9 cellular contexts compared by ENCODE assay signal in genomic region chr10:43348511-43349312, GRCh38. TPM values are rescaled to one million over a fixed set of nuclear protein-coding genes. Genes with fewer than 3 reads are reported as not detected.
DNase-seq lines count a peak whose midpoint lies in the region; ATAC-seq, FAIRE-seq and TF ChIP-seq lines count a peak whose summit lies in the region.
"Had no signal": no experiment of that assay in that cellular context is flagged by ENCODE, and none has a peak within 500 bp of the region (broad histone marks: within the 10 kb centered on the region; RNA-seq: fewer than 3 reads in every experiment).

No MANE protein-coding gene starts in this region.

- ATAC-seq in HG03342 (IDR thresholded peaks at IDR 0.05; ENCODE audit: unreplicated experiment) (peak; percentile 100), lower lobe of right lung (peak; percentile 97 to 98)

- H3K27ac ChIP-seq in C4-2B (peak overlapping the region; percentile 49; the same call in 1 of the 2 replicates), lower lobe of right lung (no peak overlapping the region)

- no peaks in the 10 kb centered on the region for H3K9me3 Mint-ChIP-seq in activated CD4-positive, alpha-beta T cell treated with anti-CD3 and anti-CD28 coated beads, Interleukin-2, amount 10 ng/mL, durations not matched to agents 7 days and 5 days

- H3K36me3 Mint-ChIP-seq in activated CD4-positive, alpha-beta T cell treated with anti-CD3 and anti-CD28 coated beads, Interleukin-2, amount 10 ng/mL, durations not matched to agents 7 days and 5 days (ENCODE audit: low read depth), result peaks cover 5% of the 10 kb centered on the region
- H3K36me3 Mint-ChIP-seq: activated naive CD8-positive, alpha-beta T cell had no signal

- no peaks in the 10 kb centered on the region for H3K9me3 ChIP-seq in lower lobe of right lung

- POLR2A ChIA-PET in activated CD4-positive, alpha-beta T cell treated with anti-CD3 and anti-CD28 coated beads, Interleukin-2, amount 10 ng/mL, durations not matched to agents 7 days and 5 days (lab: Charles Lee), result no interaction called here

- H3K27me3 ChIP-seq in lower lobe of right lung (ENCODE audit: low read depth), result peaks cover 14% of the 10 kb centered on the region

- peaks cover 5% of the 10 kb centered on the region for H3K4me1 ChIP-seq in lower lobe of right lung

- DNase-seq in GM19239 (ENCODE audit: insufficient read length, low spot score) (peak; percentile 97), NCI-H460 (ENCODE audit: extremely low read depth, low read depth) (peak; percentile 85), dedifferentiated amniotic fluid mesenchymal stem cell (ENCODE audit: extremely low spot score) (peak; percentile 75), lower lobe of right lung (peak; percentile 89)
- peak; percentile 92 for DNase-seq in activated CD4-positive, alpha-beta T cell treated with anti-CD3 and anti-CD28 coated beads, Interleukin-2, amount 10 ng/mL, durations not matched to agents 7 days and 5 days
- peak; percentile 65 for DNase-seq in stimulated activated CD8-positive, alpha-beta memory T cell treated with anti-CD3 and anti-CD28 coated beads, Interleukin-12 subunit alpha, Interleukin-12 subunit beta, amount 100 ng/mL, for 4 hours (ENCODE audit: low read depth)

- FAIRE-seq in GM19239 (lab: Jason Lieb, UNC), result peak; percentile 93

- TF ChIP-seq CTCF in C4-2B (conservative IDR thresholded peaks at IDR 0.05), result peak; percentile 97
- peak; percentile 92 for TF ChIP-seq CTCF in lower lobe of right lung (IDR thresholded peaks at IDR 0.05)

- CTCF ChIA-PET in activated CD4-positive, alpha-beta T cell treated with anti-CD3 and anti-CD28 coated beads, Interleukin-2, amount 10 ng/mL, durations not matched to agents 7 days and 5 days (lab: Charles Lee), result interaction anchor here (0.6 to 2.7 kb wide), 20 partner anchors 9 to 1526 kb away, joined by 3 to 37 read pairs (median 4); partner anchors contain the start of gene RASGEF1A

- intact Hi-C loops in lower lobe of right lung (cut with DNase I), result no loop called here

- H3K4me3 ChIP-seq in lower lobe of right lung, result no peak overlapping the region

- peaks cover 20% of the 10 kb centered on the region for H3K27me3 Mint-ChIP-seq in activated CD4-positive, alpha-beta T cell treated with anti-CD3 and anti-CD28 coated beads, Interleukin-2, amount 10 ng/mL, durations not matched to agents 7 days and 5 days

- H3K36me3 ChIP-seq in lower lobe of right lung, result no peaks in the 10 kb centered on the region

- H3K27ac Mint-ChIP-seq in activated CD4-positive, alpha-beta T cell treated with anti-CD3 and anti-CD28 coated beads, Interleukin-2, amount 10 ng/mL, durations not matched to agents 7 days and 5 days, result peak overlapping the region; percentile 81
- H3K27ac Mint-ChIP-seq: activated naive CD8-positive, alpha-beta T cell had no signal

- H3K4me1 Mint-ChIP-seq in activated CD4-positive, alpha-beta T cell treated with anti-CD3 and anti-CD28 coated beads, Interleukin-2, amount 10 ng/mL, durations not matched to agents 7 days and 5 days, result peaks cover 50% of the 10 kb centered on the region

- no peak overlapping the region for H3K4me3 Mint-ChIP-seq in activated CD4-positive, alpha-beta T cell treated with anti-CD3 and anti-CD28 coated beads, Interleukin-2, amount 10 ng/mL, durations not matched to agents 7 days and 5 days
- H3K4me3 Mint-ChIP-seq: activated naive CD8-positive, alpha-beta T cell had no signal

RNA-seq across cellular contexts. Expression of gene FXYD4, which starts 22.7 kb away (rescaled TPM):
- total RNA-seq in NCI-H460 (2014; rRNA removed; shearing (Covaris generic)), result 0.50 and 1.8 TPM in 2 replicates
- polyA plus RNA-seq in NCI-H460 (2014; cell fraction: nucleus; rRNA removed), result not detected in 2 replicates
- not detected for total RNA-seq in activated CD4-positive, alpha-beta T cell treated with anti-CD3 and anti-CD28 coated beads, Interleukin-2, amount 10 ng/mL, durations not matched to agents 7 days and 5 days
- total RNA-seq in lower lobe of right lung, result not detected
